28 cellular contexts compared by ENCODE assay signal in the genomic region with DNA sequence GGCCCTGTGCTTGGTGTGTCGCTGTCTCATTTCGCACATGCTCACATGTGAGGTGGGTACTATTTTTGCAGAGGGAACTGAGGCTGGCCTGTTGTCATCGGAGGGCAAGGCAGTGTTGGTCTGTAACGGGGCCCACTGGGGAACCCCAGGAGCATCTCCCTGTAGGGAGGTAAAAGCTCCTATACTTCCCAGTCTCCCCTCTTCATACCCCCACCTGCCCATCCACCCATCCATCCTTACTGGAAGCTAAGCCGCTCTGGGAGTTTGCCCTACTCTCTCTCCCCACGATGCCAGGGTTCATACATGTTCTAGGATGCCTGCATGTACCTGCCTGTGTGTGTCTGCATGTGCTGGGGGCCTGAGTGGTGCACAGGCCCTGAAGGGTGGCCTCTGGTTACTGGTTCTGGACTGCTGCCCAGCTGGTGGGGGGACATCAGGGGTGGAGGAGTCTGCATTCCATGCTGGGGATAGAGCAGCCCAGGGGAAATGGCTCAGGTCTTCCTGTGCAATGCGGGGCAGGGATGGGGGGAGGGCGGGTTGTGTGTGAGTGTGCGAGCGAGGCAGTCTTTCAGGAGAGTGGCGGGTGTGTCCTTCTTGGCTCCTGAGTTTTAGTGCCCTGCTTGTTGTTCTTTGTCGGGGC.
"Had no signal": no experiment of that assay in that cellular context is flagged by ENCODE, and none has a peak within 500 bp of the region (broad histone marks: within the 10 kb centered on the region; RNA-seq: fewer than 3 reads in every experiment).

No MANE protein-coding gene starts in this region.

- H3K4me1 Mint-ChIP-seq: activated CD4-positive, alpha-beta memory T cell treated with anti-CD3 and anti-CD28 coated beads, Interleukin-2, amount 10 ng/mL, durations not matched to agents 7 days and 5 days; activated CD8-positive, alpha-beta memory T cell treated with anti-CD3 and anti-CD28 coated beads, Interleukin-2, amount 10 ng/mL, durations not matched to agents 7 days and 5 days; activated naive CD4-positive, alpha-beta T cell treated with anti-CD3 and anti-CD28 coated beads, Interleukin-2, amount 10 ng/mL, durations not matched to agents 7 days and 5 days; activated naive CD8-positive, alpha-beta T cell treated with anti-CD3 and anti-CD28 coated beads, Interleukin-2, amount 50 U/mL, for 24 hours had no signal

- H3K36me3 Mint-ChIP-seq: activated CD8-positive, alpha-beta memory T cell treated with anti-CD3 and anti-CD28 coated beads, Interleukin-2, amount 10 ng/mL, durations not matched to agents 7 days and 5 days; activated naive CD4-positive, alpha-beta T cell treated with anti-CD3 and anti-CD28 coated beads, Interleukin-2, amount 10 ng/mL, durations not matched to agents 7 days and 5 days; activated naive CD8-positive, alpha-beta T cell had no signal

- H3K27ac ChIP-seq: brain microvascular endothelial cell, SJCRH30, SK-N-MC, WERI-Rb-1 had no signal

- H3K4me1 ChIP-seq: SJCRH30 had no signal

- H3K4me3 ChIP-seq: K562, SJCRH30, SK-N-MC had no signal

- H3K27me3 ChIP-seq: brain microvascular endothelial cell, SJCRH30 had no signal

- DNase-seq: activated CD4-positive, alpha-beta memory T cell treated with anti-CD3 and anti-CD28 coated beads, Interleukin-2, amount 10 ng/mL, durations not matched to agents 7 days and 5 days; activated CD4-positive, alpha-beta T cell treated with anti-CD3 and anti-CD28 coated beads for 1 hour; activated CD4-positive, alpha-beta T cell treated with anti-CD3 and anti-CD28 coated beads for 48 hours; activated CD4-positive, CD25-positive, alpha-beta regulatory T cell; activated CD8-positive, alpha-beta memory T cell treated with anti-CD3 and anti-CD28 coated beads for 24 hours; activated CD8-positive, alpha-beta memory T cell treated with anti-CD3 and anti-CD28 coated beads, Interleukin-2, amount 10 ng/mL, durations not matched to agents 7 days and 5 days; activated CD8-positive, alpha-beta memory T cell treated with anti-CD3 and anti-CD28 coated beads, Interleukin-2, amount 50 U/mL, for 48 hours; activated effector memory CD4-positive, alpha-beta T cell treated with Interleukin-2 at 50 U/mL for 16 hours; activated naive CD4-positive, alpha-beta T cell treated with anti-CD3 and anti-CD28 coated beads, Interleukin-2, amount 10 ng/mL, durations not matched to agents 7 days and 5 days; activated naive CD8-positive, alpha-beta T cell treated with anti-CD3 and anti-CD28 coated beads, Interleukin-2, amount 50 U/mL, for 24 hours; activated T-cell treated with anti-CD3 and anti-CD28 coated beads, Interleukin-2, amount 50 U/mL, for 48 hours; anterior cingulate cortex; brain microvascular endothelial cell; NCI-H1092 treated with DMSO at 0.1 percent for 48 hours; NCI-H1417; NCI-H1694; NCI-H1930; NCI-H2081 treated with DMSO at 0.1 percent for 48 hours; NCI-H345; NCI-H524 treated with DMSO at 0.1 percent for 48 hours; SHP77; SJCRH30; T1000; WERI-Rb-1 had no signal

- H3K4me3 Mint-ChIP-seq: activated CD4-positive, alpha-beta memory T cell treated with anti-CD3 and anti-CD28 coated beads, Interleukin-2, amount 10 ng/mL, durations not matched to agents 7 days and 5 days; activated CD8-positive, alpha-beta memory T cell treated with anti-CD3 and anti-CD28 coated beads, Interleukin-2, amount 10 ng/mL, durations not matched to agents 7 days and 5 days; activated naive CD4-positive, alpha-beta T cell treated with anti-CD3 and anti-CD28 coated beads, Interleukin-2, amount 10 ng/mL, durations not matched to agents 7 days and 5 days; activated naive CD8-positive, alpha-beta T cell; activated naive CD8-positive, alpha-beta T cell treated with anti-CD3 and anti-CD28 coated beads, Interleukin-2, amount 50 U/mL, for 24 hours had no signal

- H3K36me3 ChIP-seq: brain microvascular endothelial cell, WERI-Rb-1 had no signal

- ATAC-seq: activated CD8-positive, alpha-beta memory T cell treated with anti-CD3 and anti-CD28 coated beads, Interleukin-2, amount 10 ng/mL, durations not matched to agents 7 days and 5 days; activated naive CD8-positive, alpha-beta T cell treated with anti-CD3 and anti-CD28 coated beads, Interleukin-2, amount 50 U/mL, for 24 hours; K562; Panc1 had no signal

- H3K27ac Mint-ChIP-seq: activated CD4-positive, alpha-beta memory T cell treated with anti-CD3 and anti-CD28 coated beads, Interleukin-2, amount 10 ng/mL, durations not matched to agents 7 days and 5 days; activated CD8-positive, alpha-beta memory T cell treated with anti-CD3 and anti-CD28 coated beads, Interleukin-2, amount 10 ng/mL, durations not matched to agents 7 days and 5 days; activated naive CD4-positive, alpha-beta T cell treated with anti-CD3 and anti-CD28 coated beads, Interleukin-2, amount 10 ng/mL, durations not matched to agents 7 days and 5 days; activated naive CD8-positive, alpha-beta T cell; activated naive CD8-positive, alpha-beta T cell treated with anti-CD3 and anti-CD28 coated beads, Interleukin-2, amount 50 U/mL, for 24 hours had no signal

- H3K9me3 Mint-ChIP-seq: activated CD4-positive, alpha-beta memory T cell treated with anti-CD3 and anti-CD28 coated beads, Interleukin-2, amount 10 ng/mL, durations not matched to agents 7 days and 5 days; activated naive CD4-positive, alpha-beta T cell treated with anti-CD3 and anti-CD28 coated beads, Interleukin-2, amount 10 ng/mL, durations not matched to agents 7 days and 5 days; activated naive CD8-positive, alpha-beta T cell treated with anti-CD3 and anti-CD28 coated beads, Interleukin-2, amount 50 U/mL, for 24 hours had no signal

- H3K9me3 ChIP-seq: SJCRH30 had no signal

- FAIRE-seq: K562 had no signal
